ENCODE assay signal across 8 cellular contexts in genomic region chr7:22576941-22577927, GRCh38.
DNase-seq lines count a peak whose midpoint lies in the region; ATAC-seq and TF ChIP-seq lines count a peak whose summit lies in the region.

No MANE protein-coding gene starts in this region.

- intact Hi-C loops in mucosa of descending colon (cut with DNase I, micrococcal nuclease) = no loop called here

- no peaks in the 10 kb centered on the region for H3K9me3 Mint-ChIP-seq in endothelial cell (ENCODE audit: unreplicated experiment)
- H3K9me3 Mint-ChIP-seq in activated T-cell treated with anti-CD3 and anti-CD28 coated beads, Interleukin-2, amount 50 U/mL, for 4 hours = no peaks in the 10 kb centered on the region
- no peaks in the 10 kb centered on the region for H3K9me3 Mint-ChIP-seq in T-helper 2 cell treated with Interferon-gamma antibody and Interleukin-4, amounts not matched to agents 5 μg/mL and 100 μg/mL, for 36 hours

- H3K9me3 ChIP-seq in mucosa of descending colon = no peaks in the 10 kb centered on the region

- H2AFZ ChIP-seq in ACC112 (ENCODE audit: low read length, unreplicated experiment) = no peak overlapping the region

- peak overlapping the region; percentile 99 for H3K27ac ChIP-seq in ACC112 (ENCODE audit: low read depth, low read length)

- peak; percentile 88 for DNase-seq in MV-4-11 (lab: John Stamatoyannopoulos, UW)
- no peak for DNase-seq in endothelial cell (ENCODE audit: low spot score)
- DNase-seq in mucosa of descending colon = peak in 1 of 3 donors; percentile 25
- DNase-seq in GM13977 (ENCODE audit: low spot score) = no peak
- no peak for DNase-seq in activated T-cell treated with anti-CD3 and anti-CD28 coated beads, Interleukin-2, amount 50 U/mL, for 4 hours
- no peak for DNase-seq in T-helper 2 cell treated with Interferon-gamma antibody and Interleukin-4, amounts not matched to agents 5 μg/mL and 100 μg/mL, for 36 hours (ENCODE audit: low spot score)

- in situ Hi-C loops in GM13977 (cut with MboI; ENCODE audit: low pct_unique_long_range_greater_than_20kb, low sequenced_read_pairs, unreplicated experiment) = no loop called here

- H3K27me3 Mint-ChIP-seq in endothelial cell (ENCODE audit: unreplicated experiment) = no peaks in the 10 kb centered on the region
- peaks cover 19% of the 10 kb centered on the region for H3K27me3 Mint-ChIP-seq in activated T-cell treated with anti-CD3 and anti-CD28 coated beads, Interleukin-2, amount 50 U/mL, for 4 hours (ENCODE audit: low read depth)
- peaks cover 60% of the 10 kb centered on the region for H3K27me3 Mint-ChIP-seq in T-helper 2 cell treated with Interferon-gamma antibody and Interleukin-4, amounts not matched to agents 5 μg/mL and 100 μg/mL, for 36 hours (ENCODE audit: low read depth)

- H3K4me3 ChIP-seq in ACC112 (ENCODE audit: low read depth, low read length) = peak overlapping the region; percentile 56
- no peak overlapping the region for H3K4me3 ChIP-seq in mucosa of descending colon

- H3K36me3 ChIP-seq in ACC112 (ENCODE audit: insufficient read depth, low read length) (no peaks in the 10 kb centered on the region), mucosa of descending colon (ENCODE audit: low read depth) (no peaks in the 10 kb centered on the region)

- TF ChIP-seq CTCF in endothelial cell (IDR thresholded peaks at IDR 0.05; ENCODE audit: unreplicated experiment) (no peak), mucosa of descending colon (IDR thresholded peaks at IDR 0.05) (no peak), GM13977 (IDR thresholded peaks at IDR 0.05; ENCODE audit: extremely low read depth, insufficient read depth, missing control alignments) (no peak)

- peak overlapping the region; percentile 67 for H3K27ac Mint-ChIP-seq in endothelial cell (ENCODE audit: unreplicated experiment)
- no peak overlapping the region for H3K27ac Mint-ChIP-seq in T-helper 2 cell treated with Interferon-gamma antibody and Interleukin-4, amounts not matched to agents 5 μg/mL and 100 μg/mL, for 36 hours

- ATAC-seq in mucosa of descending colon (peak; percentile 70), GM21528 (IDR thresholded peaks at IDR 0.05; ENCODE audit: low FRiP score, unreplicated experiment) (no peak)
- no peak for ATAC-seq in activated T-cell treated with anti-CD3 and anti-CD28 coated beads, Interleukin-2, amount 50 U/mL, for 4 hours

- H3K4me1 ChIP-seq in ACC112 (ENCODE audit: control insufficient read depth, insufficient read depth, low read length, unreplicated experiment) = peaks cover 32% of the 10 kb centered on the region
- no peaks in the 10 kb centered on the region for H3K4me1 ChIP-seq in mucosa of descending colon (ENCODE audit: low read depth)

- no peaks in the 10 kb centered on the region for H3K79me2 ChIP-seq in ACC112 (ENCODE audit: control insufficient read depth, insufficient read depth, low read length, unreplicated experiment)

- peaks cover 4% of the 10 kb centered on the region for H3K36me3 Mint-ChIP-seq in endothelial cell (ENCODE audit: low read depth, unreplicated experiment)
- H3K36me3 Mint-ChIP-seq in activated T-cell treated with anti-CD3 and anti-CD28 coated beads, Interleukin-2, amount 50 U/mL, for 4 hours (ENCODE audit: insufficient read depth) = no peaks in the 10 kb centered on the region
- H3K36me3 Mint-ChIP-seq in T-helper 2 cell treated with Interferon-gamma antibody and Interleukin-4, amounts not matched to agents 5 μg/mL and 100 μg/mL, for 36 hours (ENCODE audit: low read depth) = no peaks in the 10 kb centered on the region

- no peaks in the 10 kb centered on the region for H3K27me3 ChIP-seq in ACC112 (ENCODE audit: insufficient read depth, low read length)

- H3K4me1 Mint-ChIP-seq in endothelial cell (ENCODE audit: unreplicated experiment) = peaks cover 8% of the 10 kb centered on the region
- H3K4me1 Mint-ChIP-seq in activated T-cell treated with anti-CD3 and anti-CD28 coated beads, Interleukin-2, amount 50 U/mL, for 4 hours (ENCODE audit: low read depth) = peaks cover 2% of the 10 kb centered on the region
- H3K4me1 Mint-ChIP-seq in T-helper 2 cell treated with Interferon-gamma antibody and Interleukin-4, amounts not matched to agents 5 μg/mL and 100 μg/mL, for 36 hours (ENCODE audit: low read depth) = peaks cover 4% of the 10 kb centered on the region

- H3K4me3 Mint-ChIP-seq in endothelial cell (ENCODE audit: unreplicated experiment) = no peak overlapping the region
- no peak overlapping the region for H3K4me3 Mint-ChIP-seq in activated T-cell treated with anti-CD3 and anti-CD28 coated beads, Interleukin-2, amount 50 U/mL, for 4 hours
- no peak overlapping the region for H3K4me3 Mint-ChIP-seq in T-helper 2 cell treated with Interferon-gamma antibody and Interleukin-4, amounts not matched to agents 5 μg/mL and 100 μg/mL, for 36 hours
